8 cellular contexts compared by ENCODE assay signal in genomic region chr17:32927724-32928526, GRCh38. TPM values are rescaled to one million over a fixed set of nuclear protein-coding genes. Genes with fewer than 3 reads are reported as not detected.
DNase-seq lines count a peak whose midpoint lies in the region; ATAC-seq, FAIRE-seq and TF ChIP-seq lines count a peak whose summit lies in the region.

Gene TMEM98 (plus strand): TSS chr17:32928153. CDS start chr17:32931529, 3,376 bp downstream.

- peak in 1 of 2 experiments; percentile 58; a peak in 2 of 4 replicates for TF ChIP-seq POLR2A in HepG2 (IDR thresholded peaks at IDR 0.05; ENCODE audit: insufficient read depth in 1 of 2, low read depth in 2 of 2, low read length in 2 of 2)

- peaks cover 9 to 18% of the 10 kb centered on the region in 2 donors for H3K27me3 ChIP-seq in duodenal mucosa (ENCODE audit: control insufficient read depth in 1 of 2, insufficient read depth in 2 of 2, low read length in 2 of 2)
- no peaks in the 10 kb centered on the region; a peak in 1 of 5 replicates for H3K27me3 ChIP-seq in HepG2 (ENCODE audit: control insufficient read depth in 1 of 2, insufficient read depth in 2 of 2, low read length in 2 of 2)

- peaks cover 12% of the 10 kb centered on the region for H3K79me2 ChIP-seq in HepG2 (ENCODE audit: insufficient read depth, low read length)

- H3K4me3 ChIP-seq in GM08714 (ENCODE audit: low read length) = peak within 1 kb of the TSS; percentile 31; the same call in 1 of the 2 replicates
- H3K4me3 ChIP-seq in duodenal mucosa (ENCODE audit: low read depth in 1 of 2, low read length in 2 of 2) = peak within 1 kb of the TSS; percentile 70 to 86
- peak within 1 kb of the TSS; percentile 69 to 88 (median 82) for H3K4me3 ChIP-seq in HepG2 (replicated peaks in 1 of 3; ENCODE audit: insufficient read depth in 1 of 3, low read depth in 2 of 3, low read length in 3 of 3)

- H3K4me1 Mint-ChIP-seq in stimulated activated naive B cell treated with anti-CD40 and anti-IgM and Interleukin-4, amounts not matched to agents 10 μg/mL and 1 μg/mL and 100 μg/mL, for 72 hours = peaks cover 0 to 2% of the 10 kb centered on the region in 2 donors

- DNase-seq in NCI-H2171 treated with DMSO at 0.1 percent for 48 hours (lab: John Stamatoyannopoulos, UW) (peak; percentile 22), HepG2 (ENCODE audit: low spot score) (no peak), GM19239 (ENCODE audit: insufficient read length, low spot score) (no peak), HT-29 (ENCODE audit: low spot score) (no peak)
- DNase-seq in stimulated activated naive B cell treated with anti-CD40 and anti-IgM and Interleukin-4, amounts not matched to agents 10 μg/mL and 1 μg/mL and 100 μg/mL, for 72 hours = no peak

- peak within 1 kb of the TSS; percentile 43 for H2AFZ ChIP-seq in HepG2 (ENCODE audit: low read length)

- peak within 1 kb of the TSS; percentile 98 for H3K4me2 ChIP-seq in HepG2 (ENCODE audit: low read depth, low read length)

- H3K4me1 ChIP-seq in duodenal mucosa (ENCODE audit: control insufficient read depth in 1 of 2, insufficient read depth in 2 of 2, low read length in 2 of 2) = peaks cover 13 to 22% of the 10 kb centered on the region in 2 donors
- peaks cover 60% of the 10 kb centered on the region for H3K4me1 ChIP-seq in HepG2 (ENCODE audit: insufficient read depth, low read length)

- no peak for TF ChIP-seq CTCF in HepG2 (CRISPR knock-in tag; IDR thresholded peaks at IDR 0.05)

- H3K9me3 Mint-ChIP-seq in stimulated activated naive B cell treated with anti-CD40 and anti-IgM and Interleukin-4, amounts not matched to agents 10 μg/mL and 1 μg/mL and 100 μg/mL, for 72 hours = no peaks in the 10 kb centered on the region

- POLR2A ChIA-PET in HepG2 (lab: Yijun Ruan, JAX) = interaction anchor here (1.4 to 1.6 kb wide), 2 partner anchors 8 to 9 kb away, joined by 4 to 5 read pairs; no protein-coding TSS in a partner anchor

- in situ Hi-C loops in HepG2 (cut with HindIII; ENCODE audit: extremely low pct_ligation_motif_present, low pct_unique_long_range_greater_than_20kb) = no loop called here

- peak; percentile 68 for ATAC-seq in HepG2
- ATAC-seq in stimulated activated naive B cell treated with anti-CD40 and anti-IgM and Interleukin-4, amounts not matched to agents 10 μg/mL and 1 μg/mL and 100 μg/mL, for 72 hours (replicated peaks) = peak; percentile 36 to 39
- no peak for ATAC-seq in HG03025 (IDR thresholded peaks at IDR 0.05; ENCODE audit: low FRiP score, unreplicated experiment)

- CTCF ChIA-PET in HepG2 (lab: Yijun Ruan, JAX; ENCODE audit: low intra/inter-chr PET ratio, low total read pairs) = no interaction called here

- H3K27ac Mint-ChIP-seq in stimulated activated naive B cell treated with anti-CD40 and anti-IgM and Interleukin-4, amounts not matched to agents 10 μg/mL and 1 μg/mL and 100 μg/mL, for 72 hours = no peak within 1 kb of the TSS

- H3K9ac ChIP-seq in duodenal mucosa (ENCODE audit: low read depth in 1 of 2, low read length in 2 of 2) = peak within 1 kb of the TSS; percentile 67 to 89
- peak within 1 kb of the TSS; percentile 81 for H3K9ac ChIP-seq in HepG2 (ENCODE audit: insufficient read depth, low read depth, low read length)

- peaks cover 17 to 36% of the 10 kb centered on the region in 2 donors for H3K27me3 Mint-ChIP-seq in stimulated activated naive B cell treated with anti-CD40 and anti-IgM and Interleukin-4, amounts not matched to agents 10 μg/mL and 1 μg/mL and 100 μg/mL, for 72 hours

- TF ChIP-seq EP300 in HepG2 (IDR thresholded peaks at IDR 0.05; ENCODE audit: low read depth in 2 of 2, low read length in 2 of 2) = no peak
- no peak for TF ChIP-seq EP300 in HepG2 (CRISPR knock-in tag; IDR thresholded peaks at IDR 0.05; ENCODE audit: borderline replicate concordance)

- no peaks in the 10 kb centered on the region for H3K36me3 Mint-ChIP-seq in stimulated activated naive B cell treated with anti-CD40 and anti-IgM and Interleukin-4, amounts not matched to agents 10 μg/mL and 1 μg/mL and 100 μg/mL, for 72 hours

- H3K27ac ChIP-seq in duodenal mucosa (ENCODE audit: low read depth, low read length) (peak within 1 kb of the TSS; percentile 28), HepG2 (ENCODE audit: extremely low read length, insufficient read depth, low read length) (peak within 1 kb of the TSS; percentile 79)

- H3K36me3 ChIP-seq in duodenal mucosa (ENCODE audit: control insufficient read depth in 1 of 2, insufficient read depth in 2 of 2, low read length in 2 of 2) (peaks cover 7 to 11% of the 10 kb centered on the region in 2 donors), HepG2 (replicated peaks in 1 of 2; ENCODE audit: control insufficient read depth in 1 of 2, insufficient read depth in 2 of 2, low read length in 2 of 2) (peaks cover 0 to 8% of the 10 kb centered on the region in 2 experiments; a peak in 2 of 5 replicates)

- FAIRE-seq in HepG2 (lab: Jason Lieb, UNC) (no peak), GM19239 (lab: Jason Lieb, UNC) (no peak)

- intact Hi-C loops in HepG2 (cut with micrococcal nuclease; ENCODE audit: unreplicated experiment) = no loop called here

- no peaks in the 10 kb centered on the region for H4K20me1 ChIP-seq in HepG2 (ENCODE audit: insufficient read depth, low read length)

- H3K4me3 Mint-ChIP-seq in stimulated activated naive B cell treated with anti-CD40 and anti-IgM and Interleukin-4, amounts not matched to agents 10 μg/mL and 1 μg/mL and 100 μg/mL, for 72 hours = peak within 1 kb of the TSS; percentile 12 to 48

- H3K9me3 ChIP-seq in duodenal mucosa (ENCODE audit: control insufficient read depth in 1 of 2, low read length in 2 of 2) (no peaks in the 10 kb centered on the region), HepG2 (ENCODE audit: low read length) (no peaks in the 10 kb centered on the region)

- BruUV-seq in HepG2 (replicated peaks; lab: Mats Ljungman, UMichigan) = no TSS peak

- WGBS in HepG2 (ENCODE audit: low lambda C conversion rate) = 1% methylated on average over 33 of the region's 98 CpGs

- TF ChIP-seq RAD21 in HepG2 (CRISPR knock-in tag; IDR thresholded peaks at IDR 0.05) = no peak

TF ChIP-seq in HepG2, 621 proteins besides CTCF, POLR2A, EP300 and RAD21 (continues in another document):
- TF ChIP-seq FOXO4 (CRISPR knock-in tag; conservative IDR thresholded peaks at IDR 0.05) (0 out of 2 replicates have a peak, but pooled peaks have one; percentile 47), POLR2AphosphoS5 (IDR thresholded peaks at IDR 0.05; ENCODE audit: low read depth, low read length) (0 out of 2 replicates have a peak, but pooled peaks have one; percentile 35), ZNF629 (CRISPR knock-in tag; conservative IDR thresholded peaks at IDR 0.05) (peak; percentile 66), ZNF567 (CRISPR knock-in tag; IDR thresholded peaks at IDR 0.05; ENCODE audit: borderline replicate concordance) (no peak), ZNF276 (CRISPR knock-in tag; IDR thresholded peaks at IDR 0.05; ENCODE audit: low read depth) (0 out of 2 replicates have a peak, but pooled peaks have one; percentile 42), ZNF768 (CRISPR knock-in tag; IDR thresholded peaks at IDR 0.05) (0 out of 2 replicates have a peak, but pooled peaks have one; percentile 15)

RNA-seq across cellular contexts. Expression of gene TMEM98, which starts in this region (rescaled TPM):
- total RNA-seq in HepG2 (2016; rRNA removed; fragmentation: Illumina TruSeq; extraction: Trizol) = 77.3 and 103 TPM in 2 replicates
- total RNA-seq in HepG2 (2016; cell fraction: cytosol; rRNA removed; fragmentation: Illumina TruSeq; extraction: Trizol; ENCODE audit: low read depth) = 53.1 and 67.2 TPM in 2 replicates
- total RNA-seq in HepG2 (2016; cell fraction: insoluble cytoplasmic fraction; rRNA removed; fragmentation: Illumina TruSeq; extraction: Trizol) = 79.2 and 109 TPM in 2 replicates
- total RNA-seq in HepG2 (2016; cell fraction: membrane; rRNA removed; fragmentation: Illumina TruSeq; extraction: Trizol) = 111 and 127 TPM in 2 replicates
- 75.4 and 76.4 TPM in 2 replicates for total RNA-seq in HepG2 (2016; cell fraction: nucleus; rRNA removed; fragmentation: Illumina TruSeq; extraction: Trizol)
- 175 and 180 TPM in 2 replicates for polyA plus RNA-seq in HepG2 (2011; rRNA removed)
- polyA plus RNA-seq in HepG2 (2011; cell fraction: cytosol; rRNA removed) = 328 and 339 TPM in 2 replicates
- 173 and 209 TPM in 2 replicates for polyA plus RNA-seq in HepG2 (2011; cell fraction: nucleus; rRNA removed)
- polyA plus RNA-seq in HepG2 (2012) = 69.9 and 74.1 TPM in 2 replicates
- 92.0 and 118 TPM in 2 replicates for polyA plus RNA-seq in HepG2 (2016; cell fraction: cytosol; fragmentation: Illumina TruSeq; extraction: Trizol; ENCODE audit: low read depth)
- 87.3 and 89.1 TPM in 2 replicates for polyA plus RNA-seq in HepG2 (2016; cell fraction: insoluble cytoplasmic fraction; fragmentation: Illumina TruSeq; extraction: Trizol; ENCODE audit: low read depth)
- polyA plus RNA-seq in HepG2 (2016; cell fraction: membrane; fragmentation: Illumina TruSeq; extraction: Trizol; ENCODE audit: low read depth) = 118 and 131 TPM in 2 replicates
- 139 and 141 TPM in 2 replicates for polyA plus RNA-seq in HepG2 (2016; cell fraction: nucleus; fragmentation: Illumina TruSeq; extraction: Trizol; ENCODE audit: insufficient read depth, low read depth)
- 1.2 and 454 TPM in 2 replicates for polyA minus RNA-seq in HepG2 (2011; rRNA and poly(A)+ RNA removed; ENCODE audit: low replicate concordance)
- 65.4 and 66.9 TPM in 2 replicates for polyA minus RNA-seq in HepG2 (2011; cell fraction: cytosol; rRNA and poly(A)+ RNA removed)
- 53.7 and 60.7 TPM in 2 replicates for polyA minus RNA-seq in HepG2 (2011; cell fraction: nucleus; rRNA and poly(A)+ RNA removed)
- total RNA-seq in HT-29 (2014; rRNA removed; shearing (Covaris generic)) = 0.03 TPM in 1 of 2 replicates, not detected in the other

Comparison
In these comparisons a context has a peak if more than half of its experiments do, and no peak if none do; other contexts are left out.
1. RNA of gene TMEM98 (total RNA-seq): 53.1 to 127 TPM in HepG2; 0.03 TPM in HT-29; every median in the first group is over 10 times any median in the second.
2. H3K4me3 ChIP-seq: peak in every context shown above with its lines; median percentile 82 in HepG2; 78 in duodenal mucosa; 31 in GM08714.